Comparison of ENCODE assay signal across 17 cellular contexts in the genomic region with DNA sequence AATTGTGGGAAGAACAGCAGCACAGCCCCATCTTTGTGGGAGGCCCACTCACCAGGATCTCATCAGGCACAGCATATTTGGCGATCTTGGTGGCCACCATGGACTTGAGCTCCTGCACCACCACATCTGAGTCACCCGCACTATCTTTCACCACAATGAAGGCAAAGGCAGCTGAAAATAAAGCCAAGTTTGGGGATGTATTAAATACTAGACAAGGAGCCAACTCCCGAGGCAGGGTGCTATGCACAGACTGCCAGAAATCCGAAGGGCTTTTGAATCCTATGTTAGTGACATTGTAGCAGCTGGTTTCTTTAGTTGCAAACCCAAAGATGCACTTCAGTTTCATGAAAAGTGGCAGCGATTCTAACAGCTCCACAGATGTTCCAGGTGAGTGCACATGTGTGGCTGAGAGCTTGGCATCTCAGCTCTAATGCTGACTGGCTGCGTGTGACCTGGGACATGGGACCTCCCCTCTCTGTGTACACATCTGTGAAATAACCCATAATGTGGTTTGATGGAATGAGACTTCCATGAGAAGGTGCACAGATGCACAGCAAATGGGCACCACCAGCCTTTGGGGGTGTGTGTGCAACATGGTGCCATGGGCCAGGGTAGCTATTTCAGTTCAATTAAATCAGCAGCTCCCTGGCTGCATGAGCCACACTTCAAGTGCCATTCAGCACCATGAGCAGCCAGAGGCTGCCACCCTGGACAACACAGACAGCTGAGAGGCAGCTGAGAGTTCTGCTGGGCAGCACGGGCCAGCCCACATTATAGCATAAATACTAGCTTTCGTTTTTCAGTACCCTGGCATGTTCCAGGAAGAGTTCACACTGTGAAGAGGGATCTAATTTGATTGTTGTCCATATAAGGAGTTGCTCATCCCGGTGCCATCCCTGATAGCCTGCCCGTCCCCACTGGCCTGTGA. TPM values are rescaled to one million over a fixed set of nuclear protein-coding genes. Genes with fewer than 3 reads are reported as not detected.
DNase-seq lines count a peak whose midpoint lies in the region; ATAC-seq and TF ChIP-seq lines count a peak whose summit lies in the region.
"Had no signal": no experiment of that assay in that cellular context is flagged by ENCODE, and none has a peak within 500 bp of the region (broad histone marks: within the 10 kb centered on the region; RNA-seq: fewer than 3 reads in every experiment).

No MANE protein-coding gene starts in this region.

- H3K4me3 ChIP-seq in astrocyte of the cerebellum (ENCODE audit: low read depth, low read length), result no peak overlapping the region
- no peak overlapping the region for H3K4me3 ChIP-seq in tibial artery
- H3K4me3 ChIP-seq in trophoblast cell (ENCODE audit: low read depth, low read length), result no peak overlapping the region
- H3K4me3 ChIP-seq: A549, smooth muscle cell had no signal

- no peak overlapping the region for H4K12ac ChIP-seq in trophoblast cell (ENCODE audit: low read depth, low read length)

- no peaks in the 10 kb centered on the region for H3K9me3 ChIP-seq in tibial artery
- no peaks in the 10 kb centered on the region for H3K9me3 ChIP-seq in trophoblast cell (ENCODE audit: insufficient read depth, low read depth, low read length)
- H3K9me3 ChIP-seq: A549, Caco-2 had no signal

- H3K4me1 ChIP-seq in tibial artery, result no peaks in the 10 kb centered on the region
- no peaks in the 10 kb centered on the region for H3K4me1 ChIP-seq in trophoblast cell (ENCODE audit: control insufficient read depth in 1 of 2, insufficient read depth in 2 of 2, low read length in 2 of 2)
- H3K4me1 ChIP-seq: Caco-2 had no signal

- H3K79me2 ChIP-seq in trophoblast cell (ENCODE audit: control insufficient read depth, insufficient read depth, low read length, poor library complexity), result no peaks in the 10 kb centered on the region

- no CpG with 5 or more reads among the region's 10 CpGs for WGBS in trophoblast cell (ENCODE audit: extremely low coverage, insufficient coverage, insufficient read length)

- no peak overlapping the region for H3K4me3 Mint-ChIP-seq in activated CD4-positive, alpha-beta memory T cell treated with anti-CD3 and anti-CD28 coated beads, Interleukin-2, amount 10 ng/mL, durations not matched to agents 7 days and 5 days
- no peak overlapping the region for H3K4me3 Mint-ChIP-seq in activated CD4-positive, alpha-beta memory T cell treated with anti-CD3 and anti-CD28 coated beads for 36 hours
- no peak overlapping the region for H3K4me3 Mint-ChIP-seq in immature natural killer cell
- H3K4me3 Mint-ChIP-seq: activated naive CD8-positive, alpha-beta T cell; IgD-negative memory B cell; nephron progenitor cell had no signal

- no peak overlapping the region for H3K18ac ChIP-seq in trophoblast cell (ENCODE audit: low read length)

- H3K14ac ChIP-seq in trophoblast cell (ENCODE audit: low read length), result no peak overlapping the region

- TF ChIP-seq CTCF in astrocyte of the cerebellum (IDR thresholded peaks at IDR 0.05; ENCODE audit: low read depth, low read length, missing control alignments) (no peak), tibial artery (IDR thresholded peaks at IDR 0.05) (no peak)

- no peak overlapping the region for H4K8ac ChIP-seq in trophoblast cell (ENCODE audit: low read depth, low read length)

- H3K27ac Mint-ChIP-seq in activated CD4-positive, alpha-beta memory T cell treated with anti-CD3 and anti-CD28 coated beads, Interleukin-2, amount 10 ng/mL, durations not matched to agents 7 days and 5 days, result no peak overlapping the region
- no peak overlapping the region for H3K27ac Mint-ChIP-seq in activated CD4-positive, alpha-beta memory T cell treated with anti-CD3 and anti-CD28 coated beads for 36 hours
- H3K27ac Mint-ChIP-seq in immature natural killer cell, result peak overlapping the region in 4 of 6 donors; percentile 4 to 47 (median 18)
- H3K27ac Mint-ChIP-seq: activated naive CD8-positive, alpha-beta T cell; nephron progenitor cell had no signal

- H3K4ac ChIP-seq in trophoblast cell (ENCODE audit: low read depth, low read length), result no peak overlapping the region

- H2AFZ ChIP-seq in trophoblast cell (ENCODE audit: insufficient read depth, low read length, poor library complexity), result no peak overlapping the region

- no peaks in the 10 kb centered on the region for H3K4me1 Mint-ChIP-seq in activated CD4-positive, alpha-beta memory T cell treated with anti-CD3 and anti-CD28 coated beads, Interleukin-2, amount 10 ng/mL, durations not matched to agents 7 days and 5 days
- H3K4me1 Mint-ChIP-seq in activated CD4-positive, alpha-beta memory T cell treated with anti-CD3 and anti-CD28 coated beads for 36 hours (ENCODE audit: low read depth), result no peaks in the 10 kb centered on the region
- H3K4me1 Mint-ChIP-seq in immature natural killer cell, result peaks cover 2 to 7% of the 10 kb centered on the region in 2 donors
- H3K4me1 Mint-ChIP-seq: nephron progenitor cell had no signal

- peak; percentile 13 for DNase-seq in activated CD4-positive, alpha-beta memory T cell treated with anti-CD3 and anti-CD28 coated beads, Interleukin-2, amount 10 ng/mL, durations not matched to agents 7 days and 5 days
- no peak for DNase-seq in activated CD4-positive, alpha-beta memory T cell treated with anti-CD3 and anti-CD28 coated beads for 36 hours
- DNase-seq in astrocyte of the cerebellum (ENCODE audit: low read depth) (peak; percentile 39), immature natural killer cell (no peak), tibial artery (peak; percentile 9 to 56), trophoblast cell (no peak)
- DNase-seq: activated CD4-positive, alpha-beta T cell treated with anti-CD3 and anti-CD28 coated beads, Interleukin-2, amount 50 U/mL, for 48 hours; NCI-H2107; nephron progenitor cell; RPMI8226 had no signal

- no peak overlapping the region for H3K27ac ChIP-seq in tibial artery
- H3K27ac ChIP-seq in trophoblast cell (ENCODE audit: low read depth, low read length), result no peak overlapping the region
- H3K27ac ChIP-seq: A549 had no signal

- H2AK5ac ChIP-seq in trophoblast cell (ENCODE audit: low read length), result no peak overlapping the region

- no peak overlapping the region for H3K4me2 ChIP-seq in trophoblast cell (ENCODE audit: low read length)
- H3K4me2 ChIP-seq: A549, smooth muscle cell had no signal

- H4K91ac ChIP-seq in trophoblast cell (ENCODE audit: low read depth, low read length), result no peak overlapping the region

- H3K36me3 ChIP-seq in tibial artery (peaks cover 79 to 93% (median 89%) of the 10 kb centered on the region in 3 donors), trophoblast cell (ENCODE audit: control insufficient read depth in 1 of 2, insufficient read depth in 2 of 2, low read length in 2 of 2) (no peaks in the 10 kb centered on the region)

- H3K79me1 ChIP-seq in trophoblast cell (ENCODE audit: low read length), result no peaks in the 10 kb centered on the region

- H3K27me3 Mint-ChIP-seq in activated CD4-positive, alpha-beta memory T cell treated with anti-CD3 and anti-CD28 coated beads, Interleukin-2, amount 10 ng/mL, durations not matched to agents 7 days and 5 days, result no peaks in the 10 kb centered on the region
- H3K27me3 Mint-ChIP-seq in activated CD4-positive, alpha-beta memory T cell treated with anti-CD3 and anti-CD28 coated beads for 36 hours, result no peaks in the 10 kb centered on the region
- H3K27me3 Mint-ChIP-seq in immature natural killer cell (ENCODE audit: low read depth in 3 of 3), result no peaks in the 10 kb centered on the region
- H3K27me3 Mint-ChIP-seq: activated naive CD8-positive, alpha-beta T cell; IgD-negative memory B cell had no signal

- H2BK5ac ChIP-seq in trophoblast cell (ENCODE audit: low read depth, low read length, poor library complexity), result no peak overlapping the region

- in situ Hi-C loops in astrocyte of the cerebellum (cut with HindIII; ENCODE audit: low sequenced_read_pairs), result loop anchor here (10.0 kb wide), 1 partner anchor 385 kb away; the partner anchor contains the start of gene ABHD12

- no peak overlapping the region for H3K23ac ChIP-seq in trophoblast cell (ENCODE audit: low read length)

- intact Hi-C loops in activated CD4-positive, alpha-beta memory T cell treated with anti-CD3 and anti-CD28 coated beads for 36 hours (cut with micrococcal nuclease), result loop anchor here (5.0 kb wide), 1 partner anchor 168 kb away; no protein-coding TSS in a partner anchor
- intact Hi-C loops in tibial artery (cut with DNase I; ENCODE audit: low total_unique reads), result no loop called here

- H2BK12ac ChIP-seq in trophoblast cell (ENCODE audit: low read length), result no peak overlapping the region

- H3K9me3 Mint-ChIP-seq in activated CD4-positive, alpha-beta memory T cell treated with anti-CD3 and anti-CD28 coated beads, Interleukin-2, amount 10 ng/mL, durations not matched to agents 7 days and 5 days, result no peaks in the 10 kb centered on the region
- H3K9me3 Mint-ChIP-seq in activated CD4-positive, alpha-beta memory T cell treated with anti-CD3 and anti-CD28 coated beads for 36 hours, result no peaks in the 10 kb centered on the region
- no peaks in the 10 kb centered on the region for H3K9me3 Mint-ChIP-seq in immature natural killer cell
- H3K9me3 Mint-ChIP-seq: IgD-negative memory B cell, nephron progenitor cell had no signal

- CTCF ChIA-PET in activated CD4-positive, alpha-beta memory T cell treated with anti-CD3 and anti-CD28 coated beads, Interleukin-2, amount 10 ng/mL, durations not matched to agents 7 days and 5 days (lab: Charles Lee), result no interaction called here
- CTCF ChIA-PET in activated CD4-positive, alpha-beta memory T cell treated with anti-CD3 and anti-CD28 coated beads for 36 hours (lab: Charles Lee), result interaction anchor here (1.1 to 1.7 kb wide), 2 partner anchors 14 to 169 kb away, joined by 3 to 6 read pairs; no protein-coding TSS in a partner anchor

- H2BK120ac ChIP-seq in trophoblast cell (ENCODE audit: insufficient read depth, low read length, poor library complexity), result no peak overlapping the region

- no peak for ATAC-seq in HG02870 (IDR thresholded peaks at IDR 0.05; ENCODE audit: unreplicated experiment)
- no peak for ATAC-seq in esophagus mucosa
- ATAC-seq: A549 had no signal

- POLR2A ChIA-PET in activated CD4-positive, alpha-beta memory T cell treated with anti-CD3 and anti-CD28 coated beads, Interleukin-2, amount 10 ng/mL, durations not matched to agents 7 days and 5 days (lab: Charles Lee), result no interaction called here
- POLR2A ChIA-PET in activated CD4-positive, alpha-beta memory T cell treated with anti-CD3 and anti-CD28 coated beads for 36 hours (lab: Charles Lee), result no interaction called here

- no peak overlapping the region for H3K9ac ChIP-seq in trophoblast cell (ENCODE audit: low read length)

- no peaks in the 10 kb centered on the region for H3K27me3 ChIP-seq in tibial artery
- H3K27me3 ChIP-seq in trophoblast cell (ENCODE audit: insufficient read depth, low read length), result no peaks in the 10 kb centered on the region

- peaks cover 21% of the 10 kb centered on the region for H3K36me3 Mint-ChIP-seq in activated CD4-positive, alpha-beta memory T cell treated with anti-CD3 and anti-CD28 coated beads, Interleukin-2, amount 10 ng/mL, durations not matched to agents 7 days and 5 days (ENCODE audit: low read depth)
- H3K36me3 Mint-ChIP-seq in activated CD4-positive, alpha-beta memory T cell treated with anti-CD3 and anti-CD28 coated beads for 36 hours, result peaks cover 11% of the 10 kb centered on the region
- peaks cover 20 to 71% (median 36%) of the 10 kb centered on the region in 3 donors for H3K36me3 Mint-ChIP-seq in immature natural killer cell

RNA-seq across cellular contexts. Expression of gene APMAP, which starts 16.9 kb away (rescaled TPM):
- 10 to 100 TPM; 44.1 to 46.5 TPM for total RNA-seq in activated CD4-positive, alpha-beta memory T cell treated with anti-CD3 and anti-CD28 coated beads, Interleukin-2, amount 10 ng/mL, durations not matched to agents 7 days and 5 days
- 10 to 100 TPM; 45.5 to 46.6 TPM for total RNA-seq in activated CD4-positive, alpha-beta memory T cell treated with anti-CD3 and anti-CD28 coated beads for 36 hours
- polyA plus RNA-seq in immature natural killer cell, result 1,000 to 10,000 TPM in 1 of 3 donors, 100 to 1,000 TPM in 2; 649 to 1,111 (median 667) TPM
- 60.5 and 62.0 TPM in 2 replicates for polyA plus RNA-seq in trophoblast cell (2013)
- 26.1 TPM for total RNA-seq in esophagus mucosa

RNA-seq across cellular contexts. Expression of gene ACSS1, which starts 48.5 kb away (rescaled TPM):
- 10 to 100 TPM; 38.3 to 40.3 TPM for total RNA-seq in activated CD4-positive, alpha-beta memory T cell treated with anti-CD3 and anti-CD28 coated beads, Interleukin-2, amount 10 ng/mL, durations not matched to agents 7 days and 5 days
- total RNA-seq in activated CD4-positive, alpha-beta memory T cell treated with anti-CD3 and anti-CD28 coated beads for 36 hours, result 10 to 100 TPM; 15.2 to 16.2 TPM
- 10 to 100 TPM; 66.6 to 85.2 (median 83.7) TPM for polyA plus RNA-seq in immature natural killer cell
- polyA plus RNA-seq in trophoblast cell (2013), result 0.05 and 0.10 TPM in 2 replicates
- total RNA-seq in esophagus mucosa, result 6.7 TPM

Comparison
In these comparisons a context has a peak if more than half of its experiments do, and no peak if none do; other contexts are left out.
1. DNase-seq: peak in activated CD4-positive, alpha-beta memory T cell treated with anti-CD3 and anti-CD28 coated beads, Interleukin-2, amount 10 ng/mL, durations not matched to agents 7 days and 5 days (single experiment), astrocyte of the cerebellum (single experiment) and tibial artery (2 of 2); none in activated CD4-positive, alpha-beta memory T cell treated with anti-CD3 and anti-CD28 coated beads for 36 hours (single experiment), immature natural killer cell (0 of 3) and trophoblast cell (0 of 2).
2. H3K27ac Mint-ChIP-seq: peak in immature natural killer cell (4 of 6); none in activated CD4-positive, alpha-beta memory T cell treated with anti-CD3 and anti-CD28 coated beads, Interleukin-2, amount 10 ng/mL, durations not matched to agents 7 days and 5 days (single experiment) and activated CD4-positive, alpha-beta memory T cell treated with anti-CD3 and anti-CD28 coated beads for 36 hours (single experiment).